28 cellular contexts compared by ENCODE assay signal in genomic region chr6:9039258-9039657, GRCh38.
DNase-seq lines count a peak whose midpoint lies in the region; ATAC-seq and TF ChIP-seq lines count a peak whose summit lies in the region.
"Had no signal": no experiment of that assay in that cellular context is flagged by ENCODE, and none has a peak within 500 bp of the region (broad histone marks: within the 10 kb centered on the region; RNA-seq: fewer than 3 reads in every experiment).

No MANE protein-coding gene starts in this region.

- no peak overlapping the region for H3K4me3 Mint-ChIP-seq in chondrocyte (ENCODE audit: unreplicated experiment)
- H3K4me3 Mint-ChIP-seq in activated T-helper 17 cell treated with anti-CD3 and anti-CD28 coated beads, Interleukin-2, amount 50 U/mL, for 72 hours = no peak overlapping the region
- H3K4me3 Mint-ChIP-seq: activated naive CD8-positive, alpha-beta T cell treated with anti-CD3 and anti-CD28 coated beads, Interleukin-2, amount 50 U/mL, for 24 hours; CD4-positive, alpha-beta memory T cell; GM23338; immature natural killer cell; naive thymus-derived CD8-positive, alpha-beta T cell; type B pancreatic cell had no signal

- no peaks in the 10 kb centered on the region for H3K36me3 Mint-ChIP-seq in chondrocyte (ENCODE audit: low read depth)
- no peaks in the 10 kb centered on the region for H3K36me3 Mint-ChIP-seq in activated T-helper 17 cell treated with anti-CD3 and anti-CD28 coated beads, Interleukin-2, amount 50 U/mL, for 72 hours (ENCODE audit: low read depth)
- H3K36me3 Mint-ChIP-seq: type B pancreatic cell had no signal

- peaks cover 13% of the 10 kb centered on the region for H3K9me3 Mint-ChIP-seq in chondrocyte (ENCODE audit: low read depth)
- peaks cover 15% of the 10 kb centered on the region for H3K9me3 Mint-ChIP-seq in activated T-helper 17 cell treated with anti-CD3 and anti-CD28 coated beads, Interleukin-2, amount 50 U/mL, for 72 hours

- TF ChIP-seq CTCF in AG09309 (IDR thresholded peaks at IDR 0.05; ENCODE audit: control insufficient read depth, insufficient read depth, low read depth, low read length, missing control alignments) (peak; percentile 17), RWPE1 (conservative IDR thresholded peaks at IDR 0.05; ENCODE audit: low read depth) (0 out of 2 replicates have a peak, but pooled peaks have one; percentile 13), chondrocyte (IDR thresholded peaks at IDR 0.05) (peak; percentile 18), thyroid gland (IDR thresholded peaks at IDR 0.05) (no peak)

- TF ChIP-seq POLR2A in thyroid gland (IDR thresholded peaks at IDR 0.05) = no peak

- no peaks in the 10 kb centered on the region for H3K27me3 Mint-ChIP-seq in chondrocyte (ENCODE audit: low read depth)
- no peaks in the 10 kb centered on the region for H3K27me3 Mint-ChIP-seq in activated T-helper 17 cell treated with anti-CD3 and anti-CD28 coated beads, Interleukin-2, amount 50 U/mL, for 72 hours
- H3K27me3 Mint-ChIP-seq: activated naive CD8-positive, alpha-beta T cell treated with anti-CD3 and anti-CD28 coated beads, Interleukin-2, amount 50 U/mL, for 24 hours; CD4-positive, alpha-beta memory T cell; type B pancreatic cell had no signal

- no peaks in the 10 kb centered on the region for H3K36me3 ChIP-seq in thyroid gland
- H3K36me3 ChIP-seq: left lung had no signal

- no peak overlapping the region for H3K27ac ChIP-seq in RWPE1
- H3K27ac ChIP-seq in thyroid gland = no peak overlapping the region
- H3K27ac ChIP-seq: epithelial cell of prostate, hepatocyte, left lung, skin epidermis had no signal

- H3K4me1 ChIP-seq in thyroid gland = peaks cover 0 to 5% of the 10 kb centered on the region in 2 donors
- H3K4me1 ChIP-seq: left lung had no signal

- H3K4me1 Mint-ChIP-seq in chondrocyte (ENCODE audit: low read depth) = no peaks in the 10 kb centered on the region
- no peaks in the 10 kb centered on the region for H3K4me1 Mint-ChIP-seq in activated T-helper 17 cell treated with anti-CD3 and anti-CD28 coated beads, Interleukin-2, amount 50 U/mL, for 72 hours
- H3K4me1 Mint-ChIP-seq: activated naive CD8-positive, alpha-beta T cell treated with anti-CD3 and anti-CD28 coated beads, Interleukin-2, amount 50 U/mL, for 24 hours; CD4-positive, alpha-beta memory T cell; immature natural killer cell; naive thymus-derived CD8-positive, alpha-beta T cell had no signal

- no peak overlapping the region for H3K4me3 ChIP-seq in AG09309 (ENCODE audit: control insufficient read depth, low read depth, low read length)
- no peak overlapping the region for H3K4me3 ChIP-seq in thyroid gland (replicated peaks in 1 of 3)
- H3K4me3 ChIP-seq: GM23338, hepatocyte, left lung, skin epidermis had no signal

- 93 to 95% methylated on average over 6 of the region's 6 CpGs for WGBS in thyroid gland, 2 donors

- H3K9me3 ChIP-seq in thyroid gland = no peaks in the 10 kb centered on the region

- DNase-seq in AG09309 (ENCODE audit: low read depth) (no peak), D341Med (ENCODE audit: low spot score) (peak; percentile 30), RWPE1 (ENCODE audit: low spot score) (no peak), chondrocyte (ENCODE audit: low spot score) (no peak), NCI-H146 treated with DMSO at 0.1 percent for 48 hours (lab: John Stamatoyannopoulos, UW; ENCODE audit: unreplicated experiment) (no peak), thyroid gland (no peak)
- DNase-seq: activated CD4-positive, CD25-positive, alpha-beta regulatory T cell treated with anti-CD3 and anti-CD28 coated beads, Interleukin-2, amount 50 U/mL, for 72 hours; activated gamma-delta T cell treated with Interleukin-2 at 50 U/mL for 16 hours; activated naive CD8-positive, alpha-beta T cell treated with anti-CD3 and anti-CD28 coated beads, Interleukin-2, amount 50 U/mL, for 24 hours; activated T-cell treated with anti-CD3 and anti-CD28 coated beads, Interleukin-2, amount 50 U/mL, for 1 hour; CD4-positive, alpha-beta memory T cell; DMS153; GF-D8; immature natural killer cell; left lung; naive thymus-derived CD8-positive, alpha-beta T cell; NCI-H1092; NCI-H2081 treated with DMSO at 0.1 percent for 48 hours; NCI-H510A treated with DMSO at 0.1 percent for 48 hours; SW 1271; T1000 had no signal

- POLR2A ChIA-PET in RWPE1 (lab: Yijun Ruan, JAX; ENCODE audit: low non-redundant PET) = no interaction called here

- no peak for ATAC-seq in HG03280 (IDR thresholded peaks at IDR 0.05; ENCODE audit: unreplicated experiment)
- ATAC-seq in activated T-helper 17 cell treated with anti-CD3 and anti-CD28 coated beads, Interleukin-2, amount 50 U/mL, for 72 hours (replicated peaks) = no peak
- ATAC-seq: activated naive CD8-positive, alpha-beta T cell treated with anti-CD3 and anti-CD28 coated beads, Interleukin-2, amount 50 U/mL, for 24 hours; GM23338; left lung; naive thymus-derived CD8-positive, alpha-beta T cell had no signal

- H3K27ac Mint-ChIP-seq in chondrocyte (ENCODE audit: unreplicated experiment) = no peak overlapping the region
- no peak overlapping the region for H3K27ac Mint-ChIP-seq in activated T-helper 17 cell treated with anti-CD3 and anti-CD28 coated beads, Interleukin-2, amount 50 U/mL, for 72 hours
- H3K27ac Mint-ChIP-seq: activated naive CD8-positive, alpha-beta T cell treated with anti-CD3 and anti-CD28 coated beads, Interleukin-2, amount 50 U/mL, for 24 hours; CD4-positive, alpha-beta memory T cell; GM23338; immature natural killer cell; naive thymus-derived CD8-positive, alpha-beta T cell; type B pancreatic cell had no signal

- intact Hi-C loops in thyroid gland (cut with DNase I) = no loop called here

- CTCF ChIA-PET in RWPE1 (lab: Yijun Ruan, JAX) = interaction anchor here (0.6 kb wide), 1 partner anchor 34 kb away, joined by 4 read pairs; no protein-coding TSS in a partner anchor

- H3K27me3 ChIP-seq in thyroid gland = no peaks in the 10 kb centered on the region
- H3K27me3 ChIP-seq: hepatocyte, left lung had no signal

Comparison
In these comparisons a context has a peak if more than half of its experiments do, and no peak if none do; other contexts are left out.
1. CTCF ChIP-seq: peak in AG09309 (single experiment), RWPE1 (single experiment) and chondrocyte (single experiment); none in thyroid gland (0 of 6).